Comparison of ENCODE assay signal across 1 cellular context in the genomic region with DNA sequence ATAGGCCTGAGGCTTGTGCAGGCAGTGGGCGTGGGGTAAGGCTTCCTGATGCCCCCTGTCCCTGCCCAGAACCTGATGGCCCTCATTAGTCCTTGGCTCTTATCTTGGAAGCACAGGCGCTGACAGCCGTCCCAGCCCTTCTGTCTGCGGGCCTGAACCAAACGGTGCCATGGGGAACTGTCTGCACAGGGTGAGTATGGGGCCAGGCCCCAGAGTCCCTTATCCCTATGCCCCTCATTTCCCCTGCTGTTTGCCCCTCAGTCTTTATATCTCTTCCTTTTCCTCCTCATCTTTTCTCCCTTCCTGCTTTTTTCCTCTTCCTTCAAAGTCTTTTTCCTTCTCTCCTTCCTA.
TF ChIP-seq lines count a peak whose summit lies in the region.

A gene with protein sequence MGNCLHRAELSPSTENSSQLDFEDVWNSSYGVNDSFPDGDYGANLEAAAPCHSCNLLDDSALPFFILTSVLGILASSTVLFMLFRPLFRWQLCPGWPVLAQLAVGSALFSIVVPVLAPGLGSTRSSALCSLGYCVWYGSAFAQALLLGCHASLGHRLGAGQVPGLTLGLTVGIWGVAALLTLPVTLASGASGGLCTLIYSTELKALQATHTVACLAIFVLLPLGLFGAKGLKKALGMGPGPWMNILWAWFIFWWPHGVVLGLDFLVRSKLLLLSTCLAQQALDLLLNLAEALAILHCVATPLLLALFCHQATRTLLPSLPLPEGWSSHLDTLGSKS (plus strand): TSS at position 85 of the 351 bp plus-strand sequence. CDS start 85 bp downstream, at position 170.

TF ChIP-seq in K562, 482 proteins besides CTCF, POLR2A, EP300 and RAD21:
- TF ChIP-seq TOE1 (IDR thresholded peaks at IDR 0.05; ENCODE audit: borderline replicate concordance) (peak; percentile 29; the same call in 1 of the 2 replicates), TOE1 (CRISPR knock-in tag; IDR thresholded peaks at IDR 0.05; ENCODE audit: borderline replicate concordance, low read depth) (no peak), MTA2 (IDR thresholded peaks at IDR 0.05; ENCODE audit: low read depth) (peak; percentile 45; the same call in 1 of the 2 replicates), CBFA2T2 (conservative IDR thresholded peaks at IDR 0.05) (peak; percentile 48; the same call in 1 of the 2 replicates), ADNP (tag; IDR thresholded peaks at IDR 0.05) (no peak), TCF3 (CRISPR knock-in tag; IDR thresholded peaks at IDR 0.05) (peak; percentile 64), DPF2 (IDR thresholded peaks at IDR 0.05) (0 out of 2 replicates have a peak, but pooled peaks have one; percentile 35), FOXK2 (conservative IDR thresholded peaks at IDR 0.05 in 1 of 2, IDR thresholded peaks at IDR 0.05 in 1 of 2; ENCODE audit: low read depth in 2 of 2) (0 out of 4 replicates have a peak, but pooled peaks of 1 of the 2 experiments have one; percentile 38), CBFA2T3 (IDR thresholded peaks at IDR 0.05) (peak; percentile 68), ZC3H4 (CRISPR knock-in tag; IDR thresholded peaks at IDR 0.05; ENCODE audit: borderline replicate concordance) (no peak), NCOR1 (IDR thresholded peaks at IDR 0.05) (peak; percentile 56; the same call in 1 of the 2 replicates), IFI16 (CRISPR knock-in tag; IDR thresholded peaks at IDR 0.05) (no peak), U2AF2 (optimal IDR thresholded peaks at IDR 0.05; ENCODE audit: low read depth, low read length) (no peak), MCM3 (IDR thresholded peaks at IDR 0.05) (no peak), SMAD4 (CRISPR knock-in tag; conservative IDR thresholded peaks at IDR 0.05) (peak; percentile 80), CTBP1 (IDR thresholded peaks at IDR 0.05; ENCODE audit: borderline replicate concordance) (no peak), DMBX1 (CRISPR knock-in tag; IDR thresholded peaks at IDR 0.05; ENCODE audit: borderline replicate concordance) (peak; percentile 50; the same call in 1 of the 2 replicates), ARID1B (IDR thresholded peaks at IDR 0.05) (peak; percentile 81), NFE2 (IDR thresholded peaks at IDR 0.05; ENCODE audit: low read depth) (no peak), GABPB1 (CRISPR knock-in tag; IDR thresholded peaks at IDR 0.05) (no peak), TEAD4 (IDR thresholded peaks at IDR 0.05; ENCODE audit: low read length) (peak; percentile 49; the same call in 1 of the 2 replicates), TEAD4 (CRISPR knock-in tag; IDR thresholded peaks at IDR 0.05; ENCODE audit: borderline replicate concordance) (no peak), SPI1 (IDR thresholded peaks at IDR 0.05; ENCODE audit: borderline replicate concordance, low read depth, low read length) (no peak), TGIF2 (CRISPR knock-in tag; IDR thresholded peaks at IDR 0.05) (no peak), ZNF174 (CRISPR knock-in tag; IDR thresholded peaks at IDR 0.05) (no peak), TAL1 (IDR thresholded peaks at IDR 0.05) (peak; percentile 59; the same call in 1 of the 2 replicates), MEIS2 (IDR thresholded peaks at IDR 0.05; ENCODE audit: partially characterized antibody) (peak; percentile 53), ZBTB7A (IDR thresholded peaks at IDR 0.05; ENCODE audit: borderline replicate concordance, control insufficient read depth, low read depth, low read length) (peak; percentile 28; the same call in 1 of the 2 replicates), CEBPB (tag; IDR thresholded peaks at IDR 0.05) (no peak)
- TF ChIP-seq, protein P1, sequence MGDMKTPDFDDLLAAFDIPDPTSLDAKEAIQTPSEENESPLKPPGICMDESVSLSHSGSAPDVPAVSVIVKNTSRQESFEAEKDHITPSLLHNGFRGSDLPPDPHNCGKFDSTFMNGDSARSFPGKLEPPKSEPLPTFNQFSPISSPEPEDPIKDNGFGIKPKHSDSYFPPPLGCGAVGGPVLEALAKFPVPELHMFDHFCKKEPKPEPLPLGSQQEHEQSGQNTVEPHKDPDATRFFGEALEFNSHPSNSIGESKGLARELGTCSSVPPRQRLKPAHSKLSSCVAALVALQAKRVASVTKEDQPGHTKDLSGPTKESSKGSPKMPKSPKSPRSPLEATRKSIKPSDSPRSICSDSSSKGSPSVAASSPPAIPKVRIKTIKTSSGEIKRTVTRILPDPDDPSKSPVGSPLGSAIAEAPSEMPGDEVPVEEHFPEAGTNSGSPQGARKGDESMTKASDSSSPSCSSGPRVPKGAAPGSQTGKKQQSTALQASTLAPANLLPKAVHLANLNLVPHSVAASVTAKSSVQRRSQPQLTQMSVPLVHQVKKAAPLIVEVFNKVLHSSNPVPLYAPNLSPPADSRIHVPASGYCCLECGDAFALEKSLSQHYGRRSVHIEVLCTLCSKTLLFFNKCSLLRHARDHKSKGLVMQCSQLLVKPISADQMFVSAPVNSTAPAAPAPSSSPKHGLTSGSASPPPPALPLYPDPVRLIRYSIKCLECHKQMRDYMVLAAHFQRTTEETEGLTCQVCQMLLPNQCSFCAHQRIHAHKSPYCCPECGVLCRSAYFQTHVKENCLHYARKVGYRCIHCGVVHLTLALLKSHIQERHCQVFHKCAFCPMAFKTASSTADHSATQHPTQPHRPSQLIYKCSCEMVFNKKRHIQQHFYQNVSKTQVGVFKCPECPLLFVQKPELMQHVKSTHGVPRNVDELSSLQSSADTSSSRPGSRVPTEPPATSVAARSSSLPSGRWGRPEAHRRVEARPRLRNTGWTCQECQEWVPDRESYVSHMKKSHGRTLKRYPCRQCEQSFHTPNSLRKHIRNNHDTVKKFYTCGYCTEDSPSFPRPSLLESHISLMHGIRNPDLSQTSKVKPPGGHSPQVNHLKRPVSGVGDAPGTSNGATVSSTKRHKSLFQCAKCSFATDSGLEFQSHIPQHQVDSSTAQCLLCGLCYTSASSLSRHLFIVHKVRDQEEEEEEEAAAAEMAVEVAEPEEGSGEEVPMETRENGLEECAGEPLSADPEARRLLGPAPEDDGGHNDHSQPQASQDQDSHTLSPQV (IDR thresholded peaks at IDR 0.05), result 0 out of 2 replicates have a peak, but pooled peaks have one; percentile 23
- TF ChIP-seq, protein P2, sequence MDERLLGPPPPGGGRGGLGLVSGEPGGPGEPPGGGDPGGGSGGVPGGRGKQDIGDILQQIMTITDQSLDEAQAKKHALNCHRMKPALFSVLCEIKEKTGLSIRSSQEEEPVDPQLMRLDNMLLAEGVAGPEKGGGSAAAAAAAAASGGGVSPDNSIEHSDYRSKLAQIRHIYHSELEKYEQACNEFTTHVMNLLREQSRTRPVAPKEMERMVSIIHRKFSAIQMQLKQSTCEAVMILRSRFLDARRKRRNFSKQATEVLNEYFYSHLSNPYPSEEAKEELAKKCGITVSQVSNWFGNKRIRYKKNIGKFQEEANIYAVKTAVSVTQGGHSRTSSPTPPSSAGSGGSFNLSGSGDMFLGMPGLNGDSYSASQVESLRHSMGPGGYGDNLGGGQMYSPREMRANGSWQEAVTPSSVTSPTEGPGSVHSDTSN (CRISPR knock-in tag; IDR thresholded peaks at IDR 0.05; ENCODE audit: low read depth), result no peak
- TF ChIP-seq, protein P2 (tag; conservative IDR thresholded peaks at IDR 0.05; ENCODE audit: low read depth), result peak; percentile 64
- TF ChIP-seq, protein P3, sequence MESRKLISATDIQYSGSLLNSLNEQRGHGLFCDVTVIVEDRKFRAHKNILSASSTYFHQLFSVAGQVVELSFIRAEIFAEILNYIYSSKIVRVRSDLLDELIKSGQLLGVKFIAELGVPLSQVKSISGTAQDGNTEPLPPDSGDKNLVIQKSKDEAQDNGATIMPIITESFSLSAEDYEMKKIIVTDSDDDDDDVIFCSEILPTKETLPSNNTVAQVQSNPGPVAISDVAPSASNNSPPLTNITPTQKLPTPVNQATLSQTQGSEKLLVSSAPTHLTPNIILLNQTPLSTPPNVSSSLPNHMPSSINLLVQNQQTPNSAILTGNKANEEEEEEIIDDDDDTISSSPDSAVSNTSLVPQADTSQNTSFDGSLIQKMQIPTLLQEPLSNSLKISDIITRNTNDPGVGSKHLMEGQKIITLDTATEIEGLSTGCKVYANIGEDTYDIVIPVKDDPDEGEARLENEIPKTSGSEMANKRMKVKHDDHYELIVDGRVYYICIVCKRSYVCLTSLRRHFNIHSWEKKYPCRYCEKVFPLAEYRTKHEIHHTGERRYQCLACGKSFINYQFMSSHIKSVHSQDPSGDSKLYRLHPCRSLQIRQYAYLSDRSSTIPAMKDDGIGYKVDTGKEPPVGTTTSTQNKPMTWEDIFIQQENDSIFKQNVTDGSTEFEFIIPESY (CRISPR knock-in tag; IDR thresholded peaks at IDR 0.05), result no peak
- TF ChIP-seq, protein P4, sequence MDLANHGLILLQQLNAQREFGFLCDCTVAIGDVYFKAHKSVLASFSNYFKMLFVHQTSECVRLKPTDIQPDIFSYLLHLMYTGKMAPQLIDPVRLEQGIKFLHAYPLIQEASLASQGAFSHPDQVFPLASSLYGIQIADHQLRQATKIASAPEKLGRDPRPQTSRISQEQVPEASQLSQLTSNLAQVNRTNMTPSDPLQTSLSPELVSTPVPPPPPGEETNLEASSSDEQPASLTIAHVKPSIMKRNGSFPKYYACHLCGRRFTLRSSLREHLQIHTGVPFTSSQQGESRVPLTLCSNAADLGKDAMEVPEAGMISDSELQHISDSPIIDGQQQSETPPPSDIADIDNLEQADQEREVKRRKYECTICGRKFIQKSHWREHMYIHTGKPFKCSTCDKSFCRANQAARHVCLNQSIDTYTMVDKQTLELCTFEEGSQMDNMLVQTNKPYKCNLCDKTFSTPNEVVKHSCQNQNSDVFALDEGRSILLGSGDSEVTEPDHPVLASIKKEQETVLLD (IDR thresholded peaks at IDR 0.05), result no peak
- TF ChIP-seq, protein P5, sequence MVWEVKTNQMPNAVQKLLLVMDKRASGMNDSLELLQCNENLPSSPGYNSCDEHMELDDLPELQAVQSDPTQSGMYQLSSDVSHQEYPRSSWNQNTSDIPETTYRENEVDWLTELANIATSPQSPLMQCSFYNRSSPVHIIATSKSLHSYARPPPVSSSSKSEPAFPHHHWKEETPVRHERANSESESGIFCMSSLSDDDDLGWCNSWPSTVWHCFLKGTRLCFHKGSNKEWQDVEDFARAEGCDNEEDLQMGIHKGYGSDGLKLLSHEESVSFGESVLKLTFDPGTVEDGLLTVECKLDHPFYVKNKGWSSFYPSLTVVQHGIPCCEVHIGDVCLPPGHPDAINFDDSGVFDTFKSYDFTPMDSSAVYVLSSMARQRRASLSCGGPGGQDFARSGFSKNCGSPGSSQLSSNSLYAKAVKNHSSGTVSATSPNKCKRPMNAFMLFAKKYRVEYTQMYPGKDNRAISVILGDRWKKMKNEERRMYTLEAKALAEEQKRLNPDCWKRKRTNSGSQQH (CRISPR knock-in tag; IDR thresholded peaks at IDR 0.05), result 0 out of 2 replicates have a peak, but pooled peaks have one; percentile 45
- TF ChIP-seq, protein P6, sequence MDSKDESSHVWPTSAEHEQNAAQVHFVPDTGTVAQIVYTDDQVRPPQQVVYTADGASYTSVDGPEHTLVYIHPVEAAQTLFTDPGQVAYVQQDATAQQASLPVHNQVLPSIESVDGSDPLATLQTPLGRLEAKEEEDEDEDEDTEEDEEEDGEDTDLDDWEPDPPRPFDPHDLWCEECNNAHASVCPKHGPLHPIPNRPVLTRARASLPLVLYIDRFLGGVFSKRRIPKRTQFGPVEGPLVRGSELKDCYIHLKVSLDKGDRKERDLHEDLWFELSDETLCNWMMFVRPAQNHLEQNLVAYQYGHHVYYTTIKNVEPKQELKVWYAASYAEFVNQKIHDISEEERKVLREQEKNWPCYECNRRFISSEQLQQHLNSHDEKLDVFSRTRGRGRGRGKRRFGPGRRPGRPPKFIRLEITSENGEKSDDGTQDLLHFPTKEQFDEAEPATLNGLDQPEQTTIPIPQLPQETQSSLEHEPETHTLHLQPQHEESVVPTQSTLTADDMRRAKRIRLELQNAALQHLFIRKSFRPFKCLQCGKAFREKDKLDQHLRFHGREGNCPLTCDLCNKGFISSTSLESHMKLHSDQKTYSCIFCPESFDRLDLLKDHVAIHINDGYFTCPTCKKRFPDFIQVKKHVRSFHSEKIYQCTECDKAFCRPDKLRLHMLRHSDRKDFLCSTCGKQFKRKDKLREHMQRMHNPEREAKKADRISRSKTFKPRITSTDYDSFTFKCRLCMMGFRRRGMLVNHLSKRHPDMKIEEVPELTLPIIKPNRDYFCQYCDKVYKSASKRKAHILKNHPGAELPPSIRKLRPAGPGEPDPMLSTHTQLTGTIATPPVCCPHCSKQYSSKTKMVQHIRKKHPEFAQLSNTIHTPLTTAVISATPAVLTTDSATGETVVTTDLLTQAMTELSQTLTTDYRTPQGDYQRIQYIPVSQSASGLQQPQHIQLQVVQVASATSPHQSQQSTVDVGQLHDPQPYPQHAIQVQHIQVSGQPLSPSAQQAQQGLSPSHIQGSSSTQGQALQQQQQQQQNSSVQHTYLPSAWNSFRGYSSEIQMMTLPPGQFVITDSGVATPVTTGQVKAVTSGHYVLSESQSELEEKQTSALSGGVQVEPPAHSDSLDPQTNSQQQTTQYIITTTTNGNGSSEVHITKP (IDR thresholded peaks at IDR 0.05; ENCODE audit: partially characterized antibody), result peak; percentile 95
